In the genomic region with DNA sequence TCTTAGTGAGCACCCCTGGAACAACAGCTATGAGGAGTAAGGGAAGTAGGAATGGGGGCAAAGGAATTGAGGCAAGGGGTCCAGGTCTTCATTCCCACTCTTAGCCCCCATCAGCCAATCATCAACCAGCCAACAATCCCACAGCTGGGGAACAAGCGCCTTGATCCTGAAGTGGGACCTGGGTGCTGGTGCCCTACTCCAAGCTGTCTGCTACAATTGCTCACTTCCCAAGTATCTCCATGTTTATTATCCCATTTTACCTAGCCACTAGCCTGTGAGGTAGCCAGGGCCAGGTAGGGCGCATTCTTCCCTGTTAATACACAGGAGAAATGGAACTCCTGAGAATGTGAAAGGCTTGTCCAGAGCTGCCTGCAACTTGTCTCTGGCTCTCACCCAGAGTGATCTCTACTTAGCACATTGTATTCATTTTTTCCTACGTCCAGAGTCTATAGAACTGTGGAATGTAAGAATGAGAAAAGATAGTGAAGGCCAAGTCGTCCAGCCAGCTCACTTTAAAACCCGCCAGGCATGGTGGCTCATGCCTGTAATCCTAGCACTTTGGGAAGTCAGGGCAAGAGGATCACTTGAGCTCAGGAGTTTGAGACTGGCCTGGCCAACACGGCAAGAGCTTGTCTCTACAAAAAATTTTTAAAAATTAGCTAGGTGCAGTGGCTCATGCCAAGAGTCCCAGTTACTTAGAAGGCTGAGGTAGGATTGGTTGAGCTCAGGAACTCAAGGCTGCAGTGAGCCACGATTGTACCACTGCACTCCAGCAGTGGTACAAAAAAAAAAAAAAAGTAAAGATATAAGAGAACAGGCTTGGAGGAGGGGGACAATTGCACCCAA, we compare ENCODE assay signal across 1 cellular context.
TF ChIP-seq lines count a peak whose summit lies in the region.

No MANE protein-coding gene starts in this region.

TF ChIP-seq in IMR-90, 13 proteins besides CTCF, POLR2A, EP300 and RAD21:
- TF ChIP-seq MXI1 (IDR thresholded peaks at IDR 0.05; ENCODE audit: borderline replicate concordance, low read depth, low read length) (no peak), RFX5 (IDR thresholded peaks at IDR 0.05; ENCODE audit: low read depth, low read length) (no peak), RCOR1 (IDR thresholded peaks at IDR 0.05; ENCODE audit: insufficient replicate concordance, low read length) (no peak), ELK1 (IDR thresholded peaks at IDR 0.05; ENCODE audit: borderline replicate concordance, low read depth, low read length) (no peak)
